1 cellular context compared by ENCODE assay signal in the genomic region with DNA sequence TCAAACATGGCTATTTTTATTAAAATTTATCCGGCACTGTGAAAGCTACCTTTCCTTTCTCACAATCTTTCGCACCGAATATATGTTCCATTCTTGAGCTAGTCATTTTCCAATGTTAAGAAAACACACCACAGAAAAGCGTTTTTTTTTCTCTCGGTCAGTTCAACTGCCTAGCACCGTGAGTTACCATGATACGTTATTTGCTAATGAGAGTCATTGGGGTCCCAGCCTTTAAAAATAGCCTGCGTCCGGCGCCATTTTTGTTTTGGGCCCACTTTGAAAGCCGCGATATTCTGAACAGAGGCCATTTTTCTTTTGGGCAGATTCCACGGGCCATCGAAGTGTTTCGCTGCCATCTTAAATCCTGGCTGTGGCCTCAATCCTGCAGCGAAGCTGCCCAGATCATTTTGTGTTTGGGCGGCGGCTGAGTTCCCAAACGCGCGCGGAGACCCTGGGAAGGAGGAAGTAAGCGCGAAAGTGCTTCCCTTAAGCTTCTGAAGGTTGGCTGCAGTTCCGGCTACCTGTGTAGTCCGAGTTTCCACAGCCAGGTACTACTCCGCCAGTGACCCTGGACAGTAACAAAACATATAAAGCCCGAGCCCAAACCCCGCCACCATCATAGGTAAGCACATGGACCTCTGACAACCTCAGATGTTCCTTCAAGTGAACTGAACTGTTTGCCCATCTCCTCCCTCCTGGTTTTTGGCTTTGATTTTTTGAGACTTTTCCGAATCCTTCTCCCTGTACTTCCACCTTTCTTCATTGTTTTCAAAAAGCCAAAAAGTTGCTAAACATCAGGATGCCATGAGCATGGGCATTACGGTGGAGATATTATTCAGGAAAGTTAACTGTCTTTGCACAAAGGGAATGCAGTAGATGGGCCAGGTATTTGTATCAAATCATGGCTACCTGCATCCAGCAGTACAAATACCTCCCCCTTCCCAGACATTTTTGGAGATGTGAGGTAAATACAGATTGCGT.
TF ChIP-seq lines count a peak whose summit lies in the region.

Gene SLX4IP, plus strand, starts transcription at position 474 of the 981 bp plus-strand sequence. CDS start 22,900 bp downstream, outside the sequence.

TF ChIP-seq in K562, 482 proteins besides CTCF, POLR2A, EP300 and RAD21 (continued from another document and continues in another):
- TF ChIP-seq, protein P1, sequence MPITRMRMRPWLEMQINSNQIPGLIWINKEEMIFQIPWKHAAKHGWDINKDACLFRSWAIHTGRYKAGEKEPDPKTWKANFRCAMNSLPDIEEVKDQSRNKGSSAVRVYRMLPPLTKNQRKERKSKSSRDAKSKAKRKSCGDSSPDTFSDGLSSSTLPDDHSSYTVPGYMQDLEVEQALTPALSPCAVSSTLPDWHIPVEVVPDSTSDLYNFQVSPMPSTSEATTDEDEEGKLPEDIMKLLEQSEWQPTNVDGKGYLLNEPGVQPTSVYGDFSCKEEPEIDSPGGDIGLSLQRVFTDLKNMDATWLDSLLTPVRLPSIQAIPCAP (CRISPR knock-in tag; IDR thresholded peaks at IDR 0.05; ENCODE audit: borderline replicate concordance): no peak
- TF ChIP-seq ILK (tag; IDR thresholded peaks at IDR 0.05; ENCODE audit: borderline replicate concordance, low read depth) (no peak), NR2C2 (CRISPR knock-in tag; IDR thresholded peaks at IDR 0.05) (no peak), NR2C2 (tag; IDR thresholded peaks at IDR 0.05) (peak; percentile 92), ZNF780A (CRISPR knock-in tag; IDR thresholded peaks at IDR 0.05) (no peak), COPS2 (conservative IDR thresholded peaks at IDR 0.05) (no peak), NR4A1 (CRISPR knock-in tag; IDR thresholded peaks at IDR 0.05) (no peak), NR4A1 (tag; IDR thresholded peaks at IDR 0.05) (no peak), PTBP1 (IDR thresholded peaks at IDR 0.05; ENCODE audit: low read depth, low read length) (no peak), CHD2 (IDR thresholded peaks at IDR 0.05; ENCODE audit: low read depth, low read length) (peak; percentile 87), HEY1 (CRISPR knock-in tag; IDR thresholded peaks at IDR 0.05; ENCODE audit: borderline replicate concordance) (no peak), SMARCE1 (IDR thresholded peaks at IDR 0.05) (no peak), TAF7 (tag; IDR thresholded peaks at IDR 0.05) (0 out of 2 replicates have a peak, but pooled peaks have one; percentile 3), SRSF3 (IDR thresholded peaks at IDR 0.05; ENCODE audit: insufficient read depth, low read length) (no peak), ADNP (tag; IDR thresholded peaks at IDR 0.05) (no peak), GTF2B (IDR thresholded peaks at IDR 0.05; ENCODE audit: extremely low read depth, insufficient read length) (no peak), BCL6 (CRISPR knock-in tag; IDR thresholded peaks at IDR 0.05) (peak; percentile 86), RFX1 (IDR thresholded peaks at IDR 0.05) (no peak), ZNF766 (CRISPR knock-in tag; conservative IDR thresholded peaks at IDR 0.05) (peak; percentile 98), SMARCA4 (IDR thresholded peaks at IDR 0.05) (no peak), POLR2G (IDR thresholded peaks at IDR 0.05; ENCODE audit: low read depth, low read length) (peak; percentile 64), HIVEP1 (CRISPR knock-in tag; IDR thresholded peaks at IDR 0.05) (no peak), FOXA3 (CRISPR knock-in tag; conservative IDR thresholded peaks at IDR 0.05 in 1 of 2, IDR thresholded peaks at IDR 0.05 in 1 of 2) (no peak), USF2 (CRISPR knock-in tag; IDR thresholded peaks at IDR 0.05) (no peak), EHMT2 (IDR thresholded peaks at IDR 0.05) (no peak), RB1 (IDR thresholded peaks at IDR 0.05; ENCODE audit: low read depth) (peak; percentile 69; the same call in 1 of the 2 replicates), NR2F6 (CRISPR knock-in tag; IDR thresholded peaks at IDR 0.05) (no peak), CC2D1A (IDR thresholded peaks at IDR 0.05) (no peak), RCOR1 (IDR thresholded peaks at IDR 0.05; ENCODE audit: borderline replicate concordance in 1 of 2, low read depth in 2 of 2, low read length in 2 of 2) (no peak), ELF2 (CRISPR knock-in tag; IDR thresholded peaks at IDR 0.05) (peak; percentile 67; the same call in 1 of the 2 replicates), MTA3 (IDR thresholded peaks at IDR 0.05; ENCODE audit: borderline replicate concordance) (no peak), PHF20 (IDR thresholded peaks at IDR 0.05; ENCODE audit: partially characterized antibody) (peak; percentile 17), CBX2 (IDR thresholded peaks at IDR 0.05; ENCODE audit: insufficient read depth, low read length, poor library complexity, severe bottlenecking) (no peak), BRF1 (IDR thresholded peaks at IDR 0.05; ENCODE audit: borderline replicate concordance, extremely low read depth, insufficient read length) (no peak), HDAC8 (tag; IDR thresholded peaks at IDR 0.05) (no peak), ESRRA (IDR thresholded peaks at IDR 0.05; ENCODE audit: borderline replicate concordance, low read depth) (no peak), HDAC2 (IDR thresholded peaks at IDR 0.05) (no peak), GTF2A2 (tag; IDR thresholded peaks at IDR 0.05) (no peak), U2AF2 (optimal IDR thresholded peaks at IDR 0.05; ENCODE audit: low read depth, low read length) (no peak), SETDB1 (IDR thresholded peaks at IDR 0.05; ENCODE audit: low read length) (no peak), TCFL5 (CRISPR knock-in tag; conservative IDR thresholded peaks at IDR 0.05) (no peak), MCM7 (IDR thresholded peaks at IDR 0.05) (no peak), ZNF253 (CRISPR knock-in tag; conservative IDR thresholded peaks at IDR 0.05) (no peak), BACH1 (tag; IDR thresholded peaks at IDR 0.05) (peak; percentile 91; the same call in 1 of the 2 replicates), ZNF583 (CRISPR knock-in tag; IDR thresholded peaks at IDR 0.05) (no peak), ARNT (IDR thresholded peaks at IDR 0.05) (no peak), STAT5B (CRISPR knock-in tag; IDR thresholded peaks at IDR 0.05) (no peak), POLR3G (IDR thresholded peaks at IDR 0.05; ENCODE audit: extremely low read depth, insufficient read length, insufficient replicate concordance) (no peak), CEBPZ (IDR thresholded peaks at IDR 0.05; ENCODE audit: borderline replicate concordance, low read depth, low read length) (no peak)
- TF ChIP-seq, protein P2, sequence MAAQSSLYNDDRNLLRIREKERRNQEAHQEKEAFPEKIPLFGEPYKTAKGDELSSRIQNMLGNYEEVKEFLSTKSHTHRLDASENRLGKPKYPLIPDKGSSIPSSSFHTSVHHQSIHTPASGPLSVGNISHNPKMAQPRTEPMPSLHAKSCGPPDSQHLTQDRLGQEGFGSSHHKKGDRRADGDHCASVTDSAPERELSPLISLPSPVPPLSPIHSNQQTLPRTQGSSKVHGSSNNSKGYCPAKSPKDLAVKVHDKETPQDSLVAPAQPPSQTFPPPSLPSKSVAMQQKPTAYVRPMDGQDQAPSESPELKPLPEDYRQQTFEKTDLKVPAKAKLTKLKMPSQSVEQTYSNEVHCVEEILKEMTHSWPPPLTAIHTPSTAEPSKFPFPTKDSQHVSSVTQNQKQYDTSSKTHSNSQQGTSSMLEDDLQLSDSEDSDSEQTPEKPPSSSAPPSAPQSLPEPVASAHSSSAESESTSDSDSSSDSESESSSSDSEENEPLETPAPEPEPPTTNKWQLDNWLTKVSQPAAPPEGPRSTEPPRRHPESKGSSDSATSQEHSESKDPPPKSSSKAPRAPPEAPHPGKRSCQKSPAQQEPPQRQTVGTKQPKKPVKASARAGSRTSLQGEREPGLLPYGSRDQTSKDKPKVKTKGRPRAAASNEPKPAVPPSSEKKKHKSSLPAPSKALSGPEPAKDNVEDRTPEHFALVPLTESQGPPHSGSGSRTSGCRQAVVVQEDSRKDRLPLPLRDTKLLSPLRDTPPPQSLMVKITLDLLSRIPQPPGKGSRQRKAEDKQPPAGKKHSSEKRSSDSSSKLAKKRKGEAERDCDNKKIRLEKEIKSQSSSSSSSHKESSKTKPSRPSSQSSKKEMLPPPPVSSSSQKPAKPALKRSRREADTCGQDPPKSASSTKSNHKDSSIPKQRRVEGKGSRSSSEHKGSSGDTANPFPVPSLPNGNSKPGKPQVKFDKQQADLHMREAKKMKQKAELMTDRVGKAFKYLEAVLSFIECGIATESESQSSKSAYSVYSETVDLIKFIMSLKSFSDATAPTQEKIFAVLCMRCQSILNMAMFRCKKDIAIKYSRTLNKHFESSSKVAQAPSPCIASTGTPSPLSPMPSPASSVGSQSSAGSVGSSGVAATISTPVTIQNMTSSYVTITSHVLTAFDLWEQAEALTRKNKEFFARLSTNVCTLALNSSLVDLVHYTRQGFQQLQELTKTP (IDR thresholded peaks at IDR 0.05; ENCODE audit: low read depth in 1 of 2, partially characterized antibody in 2 of 2): peak in 1 of 2 experiments; percentile 33
- TF ChIP-seq, protein P3, sequence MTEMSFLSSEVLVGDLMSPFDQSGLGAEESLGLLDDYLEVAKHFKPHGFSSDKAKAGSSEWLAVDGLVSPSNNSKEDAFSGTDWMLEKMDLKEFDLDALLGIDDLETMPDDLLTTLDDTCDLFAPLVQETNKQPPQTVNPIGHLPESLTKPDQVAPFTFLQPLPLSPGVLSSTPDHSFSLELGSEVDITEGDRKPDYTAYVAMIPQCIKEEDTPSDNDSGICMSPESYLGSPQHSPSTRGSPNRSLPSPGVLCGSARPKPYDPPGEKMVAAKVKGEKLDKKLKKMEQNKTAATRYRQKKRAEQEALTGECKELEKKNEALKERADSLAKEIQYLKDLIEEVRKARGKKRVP (CRISPR knock-in tag; IDR thresholded peaks at IDR 0.05): no peak
- TF ChIP-seq, protein P4, sequence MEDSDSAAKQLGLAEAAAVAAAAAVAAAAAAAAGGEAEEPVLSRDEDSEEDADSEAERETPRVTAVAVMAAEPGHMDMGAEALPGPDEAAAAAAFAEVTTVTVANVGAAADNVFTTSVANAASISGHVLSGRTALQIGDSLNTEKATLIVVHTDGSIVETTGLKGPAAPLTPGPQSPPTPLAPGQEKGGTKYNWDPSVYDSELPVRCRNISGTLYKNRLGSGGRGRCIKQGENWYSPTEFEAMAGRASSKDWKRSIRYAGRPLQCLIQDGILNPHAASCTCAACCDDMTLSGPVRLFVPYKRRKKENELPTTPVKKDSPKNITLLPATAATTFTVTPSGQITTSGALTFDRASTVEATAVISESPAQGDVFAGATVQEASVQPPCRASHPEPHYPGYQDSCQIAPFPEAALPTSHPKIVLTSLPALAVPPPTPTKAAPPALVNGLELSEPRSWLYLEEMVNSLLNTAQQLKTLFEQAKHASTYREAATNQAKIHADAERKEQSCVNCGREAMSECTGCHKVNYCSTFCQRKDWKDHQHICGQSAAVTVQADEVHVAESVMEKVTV (CRISPR knock-in tag; IDR thresholded peaks at IDR 0.05): no peak
- TF ChIP-seq, protein P5, sequence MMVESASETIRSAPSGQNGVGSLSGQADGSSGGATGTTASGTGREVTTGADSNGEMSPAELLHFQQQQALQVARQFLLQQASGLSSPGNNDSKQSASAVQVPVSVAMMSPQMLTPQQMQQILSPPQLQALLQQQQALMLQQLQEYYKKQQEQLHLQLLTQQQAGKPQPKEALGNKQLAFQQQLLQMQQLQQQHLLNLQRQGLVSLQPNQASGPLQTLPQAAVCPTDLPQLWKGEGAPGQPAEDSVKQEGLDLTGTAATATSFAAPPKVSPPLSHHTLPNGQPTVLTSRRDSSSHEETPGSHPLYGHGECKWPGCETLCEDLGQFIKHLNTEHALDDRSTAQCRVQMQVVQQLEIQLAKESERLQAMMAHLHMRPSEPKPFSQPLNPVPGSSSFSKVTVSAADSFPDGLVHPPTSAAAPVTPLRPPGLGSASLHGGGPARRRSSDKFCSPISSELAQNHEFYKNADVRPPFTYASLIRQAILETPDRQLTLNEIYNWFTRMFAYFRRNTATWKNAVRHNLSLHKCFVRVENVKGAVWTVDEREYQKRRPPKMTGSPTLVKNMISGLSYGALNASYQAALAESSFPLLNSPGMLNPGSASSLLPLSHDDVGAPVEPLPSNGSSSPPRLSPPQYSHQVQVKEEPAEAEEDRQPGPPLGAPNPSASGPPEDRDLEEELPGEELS (CRISPR knock-in tag; IDR thresholded peaks at IDR 0.05; ENCODE audit: borderline replicate concordance): no peak
